In the genomic region with DNA sequence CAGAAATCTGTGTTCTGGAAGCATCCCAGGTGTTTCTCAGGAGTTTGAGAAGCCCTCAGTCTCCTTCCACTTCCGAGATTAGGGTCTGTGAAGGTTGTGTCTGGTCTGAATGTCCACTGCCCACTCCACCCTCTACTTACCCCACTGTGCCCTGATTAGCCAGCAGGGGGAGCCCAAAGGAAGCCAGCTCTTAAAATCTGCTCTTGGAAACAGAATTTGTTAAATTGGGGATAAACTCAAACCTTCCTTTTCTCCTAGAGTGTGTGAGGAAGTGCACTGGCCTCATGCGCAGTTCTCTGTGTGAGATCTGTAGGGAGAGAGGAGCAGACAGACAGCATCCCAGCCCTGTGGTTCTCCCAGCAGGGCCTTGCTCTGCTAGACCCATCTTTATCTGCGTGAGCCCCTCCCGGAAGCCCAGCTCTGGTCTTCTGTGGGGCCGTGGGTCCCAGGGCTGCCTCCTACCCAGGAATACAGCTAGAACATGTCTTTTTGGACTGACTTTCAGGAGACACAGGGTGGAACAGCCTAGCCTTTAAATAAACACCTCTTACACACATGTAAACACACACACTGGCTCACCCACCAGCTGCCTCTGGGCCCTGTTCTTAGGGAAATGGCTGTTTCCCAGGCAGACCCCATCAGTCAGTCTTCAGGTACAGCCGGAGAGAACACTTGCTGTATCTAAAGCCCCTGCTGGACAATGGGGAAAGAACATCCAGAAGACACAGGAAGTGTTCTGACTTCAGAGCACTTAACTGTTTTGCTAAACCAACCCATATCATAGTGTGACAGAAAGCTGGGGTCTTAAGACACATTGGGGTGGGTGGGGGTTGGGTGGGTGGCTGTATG, we compare ENCODE assay signal across 1 cellular context.
TF ChIP-seq lines count a peak whose summit lies in the region.

No MANE protein-coding gene starts in this region.

TF ChIP-seq in HepG2, 621 proteins besides CTCF, POLR2A, EP300 and RAD21 (continued from another document):
- TF ChIP-seq PAWR (CRISPR knock-in tag; IDR thresholded peaks at IDR 0.05; ENCODE audit: borderline replicate concordance) = no peak
TF ChIP-seq in HepG2: peak in this region for 4.
